1 cellular context compared by ENCODE assay signal in the genomic region with DNA sequence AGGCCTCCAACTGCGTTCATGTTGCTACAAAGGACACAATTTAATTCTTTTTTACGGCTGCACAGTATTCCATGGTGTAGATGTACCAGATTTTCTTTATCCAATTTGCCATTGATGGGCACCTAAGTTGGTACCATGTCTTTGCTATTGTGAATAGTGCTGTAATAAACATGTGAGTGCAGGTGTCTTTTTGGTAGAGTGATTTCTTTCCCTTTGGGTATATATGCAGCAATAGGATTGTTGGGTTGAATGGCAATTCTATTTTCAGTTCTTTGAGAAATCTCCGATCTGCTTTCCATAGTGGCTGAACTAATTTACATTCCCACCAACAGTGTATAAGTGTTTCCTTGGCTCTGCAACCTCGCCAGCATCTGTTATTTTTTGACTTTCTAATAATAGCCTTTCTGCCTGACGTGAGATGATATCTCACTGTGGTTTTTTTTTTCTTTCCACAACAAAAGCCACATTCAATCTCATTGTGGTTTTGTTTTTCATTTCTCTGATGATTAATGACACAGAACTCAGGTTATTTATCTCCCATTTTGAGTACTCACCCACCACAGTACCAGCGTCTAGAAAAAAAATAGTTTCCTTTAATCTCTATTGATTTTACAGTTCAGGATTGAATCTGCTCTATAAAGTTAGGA.
A peak's percentile ranks its signal among the peaks of the same experiment; 100 is the strongest.
TF ChIP-seq lines count a peak whose summit lies in the region.

No MANE protein-coding gene starts in this region.

TF ChIP-seq in GM12878, 131 proteins besides CTCF, POLR2A, EP300 and RAD21 (continued from another document and continues in another):
- TF ChIP-seq, protein P1, sequence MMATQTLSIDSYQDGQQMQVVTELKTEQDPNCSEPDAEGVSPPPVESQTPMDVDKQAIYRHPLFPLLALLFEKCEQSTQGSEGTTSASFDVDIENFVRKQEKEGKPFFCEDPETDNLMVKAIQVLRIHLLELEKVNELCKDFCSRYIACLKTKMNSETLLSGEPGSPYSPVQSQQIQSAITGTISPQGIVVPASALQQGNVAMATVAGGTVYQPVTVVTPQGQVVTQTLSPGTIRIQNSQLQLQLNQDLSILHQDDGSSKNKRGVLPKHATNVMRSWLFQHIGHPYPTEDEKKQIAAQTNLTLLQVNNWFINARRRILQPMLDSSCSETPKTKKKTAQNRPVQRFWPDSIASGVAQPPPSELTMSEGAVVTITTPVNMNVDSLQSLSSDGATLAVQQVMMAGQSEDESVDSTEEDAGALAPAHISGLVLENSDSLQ (IDR thresholded peaks at IDR 0.05) = peak; percentile 51; the same call in 1 of the 2 replicates
- TF ChIP-seq NR2C1 (IDR thresholded peaks at IDR 0.05) (no peak), PBX3 (IDR thresholded peaks at IDR 0.05; ENCODE audit: insufficient replicate concordance, low read depth, low read length) (peak; percentile 28), NR2F1 (conservative IDR thresholded peaks at IDR 0.05) (no peak), GATAD2B (conservative IDR thresholded peaks at IDR 0.05; ENCODE audit: low read depth) (no peak), ZZZ3 (IDR thresholded peaks at IDR 0.05; ENCODE audit: control insufficient read depth, insufficient read length, low read depth) (no peak), USF1 (IDR thresholded peaks at IDR 0.05; ENCODE audit: borderline replicate concordance, extremely low read length, insufficient read depth, low read depth, low read length) (no peak), USF2 (IDR thresholded peaks at IDR 0.05; ENCODE audit: borderline replicate concordance, low read depth, low read length) (no peak), SPI1 (IDR thresholded peaks at IDR 0.05; ENCODE audit: borderline replicate concordance, insufficient read depth, low read depth, low read length) (no peak), TARDBP (IDR thresholded peaks at IDR 0.05; ENCODE audit: borderline replicate concordance) (no peak), PAX8 (IDR thresholded peaks at IDR 0.05) (no peak), YBX1 (IDR thresholded peaks at IDR 0.05) (no peak), RELA (IDR thresholded peaks at IDR 0.05; ENCODE audit: borderline replicate concordance, partially characterized antibody) (no peak), TAF1 (IDR thresholded peaks at IDR 0.05; ENCODE audit: borderline replicate concordance, low read depth, low read length) (no peak), IKZF2 (IDR thresholded peaks at IDR 0.05) (peak; percentile 56 to 62; a peak in 3 of 4 replicates), PAX5 (IDR thresholded peaks at IDR 0.05; ENCODE audit: borderline replicate concordance, low read depth, low read length) (0 out of 2 replicates have a peak, but pooled peaks have one; percentile 15), ZNF384 (IDR thresholded peaks at IDR 0.05; ENCODE audit: borderline replicate concordance, low read depth, low read length) (no peak), ZNF274 (IDR thresholded peaks at IDR 0.05; ENCODE audit: insufficient read depth, insufficient read length) (no peak), FOXM1 (IDR thresholded peaks at IDR 0.05; ENCODE audit: low read depth, low read length) (peak; percentile 77; the same call in 1 of the 2 replicates), NBN (IDR thresholded peaks at IDR 0.05) (no peak), BCL11A (IDR thresholded peaks at IDR 0.05; ENCODE audit: low read depth, low read length) (peak; percentile 62; the same call in 1 of the 2 replicates), NFXL1 (IDR thresholded peaks at IDR 0.05; ENCODE audit: borderline replicate concordance) (no peak), TCF7 (IDR thresholded peaks at IDR 0.05; ENCODE audit: borderline replicate concordance) (peak; percentile 84), ATF2 (IDR thresholded peaks at IDR 0.05; ENCODE audit: low read length) (peak; percentile 80), NFIC (IDR thresholded peaks at IDR 0.05; ENCODE audit: low read depth, low read length) (peak; percentile 94), KAT2A (conservative IDR thresholded peaks at IDR 0.05; ENCODE audit: control insufficient read depth, low read depth, low read length) (no peak), PML (IDR thresholded peaks at IDR 0.05; ENCODE audit: low read length) (no peak), DPF2 (IDR thresholded peaks at IDR 0.05) (no peak), BMI1 (IDR thresholded peaks at IDR 0.05; ENCODE audit: borderline replicate concordance) (no peak), ATF3 (IDR thresholded peaks at IDR 0.05; ENCODE audit: borderline replicate concordance, extremely low read depth, low read depth, low read length) (no peak), IRF4 (IDR thresholded peaks at IDR 0.05; ENCODE audit: low read depth, low read length) (no peak), CBX5 (IDR thresholded peaks at IDR 0.05; ENCODE audit: low read depth) (no peak; the same call in 1 of the 2 replicates), MLLT1 (IDR thresholded peaks at IDR 0.05) (peak; percentile 70), CREB1 (IDR thresholded peaks at IDR 0.05; ENCODE audit: low read depth) (no peak; the same call in 1 of the 2 replicates), BCLAF1 (IDR thresholded peaks at IDR 0.05) (no peak), MYC (IDR thresholded peaks at IDR 0.05; ENCODE audit: insufficient read depth, insufficient read length, insufficient replicate concordance, low read length, severe bottlenecking) (no peak)
- TF ChIP-seq, protein P2, sequence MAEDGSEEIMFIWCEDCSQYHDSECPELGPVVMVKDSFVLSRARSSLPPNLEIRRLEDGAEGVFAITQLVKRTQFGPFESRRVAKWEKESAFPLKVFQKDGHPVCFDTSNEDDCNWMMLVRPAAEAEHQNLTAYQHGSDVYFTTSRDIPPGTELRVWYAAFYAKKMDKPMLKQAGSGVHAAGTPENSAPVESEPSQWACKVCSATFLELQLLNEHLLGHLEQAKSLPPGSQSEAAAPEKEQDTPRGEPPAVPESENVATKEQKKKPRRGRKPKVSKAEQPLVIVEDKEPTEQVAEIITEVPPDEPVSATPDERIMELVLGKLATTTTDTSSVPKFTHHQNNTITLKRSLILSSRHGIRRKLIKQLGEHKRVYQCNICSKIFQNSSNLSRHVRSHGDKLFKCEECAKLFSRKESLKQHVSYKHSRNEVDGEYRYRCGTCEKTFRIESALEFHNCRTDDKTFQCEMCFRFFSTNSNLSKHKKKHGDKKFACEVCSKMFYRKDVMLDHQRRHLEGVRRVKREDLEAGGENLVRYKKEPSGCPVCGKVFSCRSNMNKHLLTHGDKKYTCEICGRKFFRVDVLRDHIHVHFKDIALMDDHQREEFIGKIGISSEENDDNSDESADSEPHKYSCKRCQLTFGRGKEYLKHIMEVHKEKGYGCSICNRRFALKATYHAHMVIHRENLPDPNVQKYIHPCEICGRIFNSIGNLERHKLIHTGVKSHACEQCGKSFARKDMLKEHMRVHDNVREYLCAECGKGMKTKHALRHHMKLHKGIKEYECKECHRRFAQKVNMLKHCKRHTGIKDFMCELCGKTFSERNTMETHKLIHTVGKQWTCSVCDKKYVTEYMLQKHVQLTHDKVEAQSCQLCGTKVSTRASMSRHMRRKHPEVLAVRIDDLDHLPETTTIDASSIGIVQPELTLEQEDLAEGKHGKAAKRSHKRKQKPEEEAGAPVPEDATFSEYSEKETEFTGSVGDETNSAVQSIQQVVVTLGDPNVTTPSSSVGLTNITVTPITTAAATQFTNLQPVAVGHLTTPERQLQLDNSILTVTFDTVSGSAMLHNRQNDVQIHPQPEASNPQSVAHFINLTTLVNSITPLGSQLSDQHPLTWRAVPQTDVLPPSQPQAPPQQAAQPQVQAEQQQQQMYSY (CRISPR knock-in tag; IDR thresholded peaks at IDR 0.05) = no peak
- TF ChIP-seq, protein P3, sequence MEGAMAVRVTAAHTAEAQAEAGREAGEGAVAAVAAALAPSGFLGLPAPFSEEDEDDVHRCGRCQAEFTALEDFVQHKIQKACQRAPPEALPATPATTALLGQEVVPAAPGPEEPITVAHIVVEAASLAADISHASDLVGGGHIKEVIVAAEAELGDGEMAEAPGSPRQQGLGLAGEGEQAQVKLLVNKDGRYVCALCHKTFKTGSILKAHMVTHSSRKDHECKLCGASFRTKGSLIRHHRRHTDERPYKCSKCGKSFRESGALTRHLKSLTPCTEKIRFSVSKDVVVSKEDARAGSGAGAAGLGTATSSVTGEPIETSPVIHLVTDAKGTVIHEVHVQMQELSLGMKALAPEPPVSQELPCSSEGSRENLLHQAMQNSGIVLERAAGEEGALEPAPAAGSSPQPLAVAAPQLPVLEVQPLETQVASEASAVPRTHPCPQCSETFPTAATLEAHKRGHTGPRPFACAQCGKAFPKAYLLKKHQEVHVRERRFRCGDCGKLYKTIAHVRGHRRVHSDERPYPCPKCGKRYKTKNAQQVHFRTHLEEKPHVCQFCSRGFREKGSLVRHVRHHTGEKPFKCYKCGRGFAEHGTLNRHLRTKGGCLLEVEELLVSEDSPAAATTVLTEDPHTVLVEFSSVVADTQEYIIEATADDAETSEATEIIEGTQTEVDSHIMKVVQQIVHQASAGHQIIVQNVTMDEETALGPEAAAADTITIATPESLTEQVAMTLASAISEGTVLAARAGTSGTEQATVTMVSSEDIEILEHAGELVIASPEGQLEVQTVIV (IDR thresholded peaks at IDR 0.05; ENCODE audit: borderline replicate concordance, partially characterized antibody) = no peak
- TF ChIP-seq, protein P4, sequence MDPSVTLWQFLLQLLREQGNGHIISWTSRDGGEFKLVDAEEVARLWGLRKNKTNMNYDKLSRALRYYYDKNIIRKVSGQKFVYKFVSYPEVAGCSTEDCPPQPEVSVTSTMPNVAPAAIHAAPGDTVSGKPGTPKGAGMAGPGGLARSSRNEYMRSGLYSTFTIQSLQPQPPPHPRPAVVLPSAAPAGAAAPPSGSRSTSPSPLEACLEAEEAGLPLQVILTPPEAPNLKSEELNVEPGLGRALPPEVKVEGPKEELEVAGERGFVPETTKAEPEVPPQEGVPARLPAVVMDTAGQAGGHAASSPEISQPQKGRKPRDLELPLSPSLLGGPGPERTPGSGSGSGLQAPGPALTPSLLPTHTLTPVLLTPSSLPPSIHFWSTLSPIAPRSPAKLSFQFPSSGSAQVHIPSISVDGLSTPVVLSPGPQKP (IDR thresholded peaks at IDR 0.05; ENCODE audit: low read depth, low read length) = no peak
